21 cellular contexts compared by ENCODE assay signal in the genomic region with DNA sequence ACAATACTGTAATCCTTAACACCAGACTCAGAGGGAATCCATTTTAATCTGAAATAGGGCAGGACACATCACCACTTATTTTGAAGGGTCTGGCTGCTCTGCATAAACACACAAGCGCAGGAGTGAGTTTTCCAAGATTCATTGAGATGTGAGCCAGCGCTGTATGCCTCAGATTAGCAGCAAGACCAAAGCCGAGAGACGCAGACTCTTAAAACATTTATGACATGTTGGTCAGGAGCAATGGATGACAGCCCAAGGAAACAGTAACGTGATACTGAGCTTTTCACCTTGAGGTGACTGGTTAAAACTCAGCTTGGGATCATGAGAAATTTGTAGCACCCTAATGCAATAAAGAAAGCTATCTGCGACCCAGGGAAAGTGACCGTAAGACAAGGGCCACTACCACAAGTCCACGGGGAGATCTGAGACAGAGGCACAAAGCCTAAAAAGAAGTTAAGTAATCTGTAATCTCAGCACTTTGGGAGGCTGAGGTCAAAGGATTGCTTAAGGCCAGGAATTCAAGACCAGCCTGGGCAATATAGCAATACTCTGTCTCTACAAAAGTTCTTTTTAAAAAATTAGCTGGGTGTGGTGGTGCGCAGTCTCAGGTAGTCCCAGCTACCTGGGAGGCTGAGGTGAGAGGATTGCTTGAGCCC.
"Had no signal": no experiment of that assay in that cellular context is flagged by ENCODE, and none has a peak within 500 bp of the region (broad histone marks: within the 10 kb centered on the region; RNA-seq: fewer than 3 reads in every experiment).

No MANE protein-coding gene starts in this region.

- H3K9me3 ChIP-seq: pancreas, sigmoid colon, stomach, suprapubic skin, thyroid gland had no signal

- H3K4me3 ChIP-seq: coronary artery, pancreas, sigmoid colon, skin epidermis, stomach, suprapubic skin, thyroid gland had no signal

- H3K9me3 Mint-ChIP-seq: endodermal cell; naive thymus-derived CD4-positive, alpha-beta T cell; neural crest cell; type B pancreatic cell had no signal

- H3K27ac ChIP-seq: coronary artery, pancreas, sigmoid colon, skin epidermis, stomach, suprapubic skin, thyroid gland had no signal

- H3K36me3 ChIP-seq: pancreas, sigmoid colon, stomach, suprapubic skin, thyroid gland had no signal

- H3K27me3 ChIP-seq: pancreas, sigmoid colon, stomach, suprapubic skin, thyroid gland had no signal

- ATAC-seq: naive thymus-derived CD4-positive, alpha-beta T cell; pancreas had no signal

- H3K36me3 Mint-ChIP-seq: immature natural killer cell; naive thymus-derived CD4-positive, alpha-beta T cell; type B pancreatic cell had no signal

- DNase-seq: central memory CD4-positive, alpha-beta T cell; effector CD4-positive, alpha-beta T cell; endodermal cell; erythroblast; foreskin melanocyte; immature natural killer cell; left cardiac atrium; naive thymus-derived CD4-positive, alpha-beta T cell; nucleus accumbens; pancreas; sigmoid colon; stimulated activated CD4-positive, alpha-beta T cell treated with anti-CD3 and anti-CD28 coated beads, Interleukin-12 subunit alpha, Interleukin-12 subunit beta, amount 100 ng/mL, for 4 hours; stimulated activated naive CD4-positive, alpha-beta T cell; stomach; thyroid gland had no signal

- H3K4me3 Mint-ChIP-seq: endodermal cell; immature natural killer cell; naive thymus-derived CD4-positive, alpha-beta T cell; neural crest cell; type B pancreatic cell had no signal

- H3K4me1 Mint-ChIP-seq: endodermal cell; immature natural killer cell; naive thymus-derived CD4-positive, alpha-beta T cell had no signal

- H3K4me1 ChIP-seq: pancreas, stomach, suprapubic skin, thyroid gland had no signal

- H3K27me3 Mint-ChIP-seq: progenitor cell of endocrine pancreas had no signal

- H3K27ac Mint-ChIP-seq: endodermal cell; immature natural killer cell; naive thymus-derived CD4-positive, alpha-beta T cell; progenitor cell of endocrine pancreas; type B pancreatic cell had no signal
